18 cellular contexts compared by ENCODE assay signal in the genomic region with DNA sequence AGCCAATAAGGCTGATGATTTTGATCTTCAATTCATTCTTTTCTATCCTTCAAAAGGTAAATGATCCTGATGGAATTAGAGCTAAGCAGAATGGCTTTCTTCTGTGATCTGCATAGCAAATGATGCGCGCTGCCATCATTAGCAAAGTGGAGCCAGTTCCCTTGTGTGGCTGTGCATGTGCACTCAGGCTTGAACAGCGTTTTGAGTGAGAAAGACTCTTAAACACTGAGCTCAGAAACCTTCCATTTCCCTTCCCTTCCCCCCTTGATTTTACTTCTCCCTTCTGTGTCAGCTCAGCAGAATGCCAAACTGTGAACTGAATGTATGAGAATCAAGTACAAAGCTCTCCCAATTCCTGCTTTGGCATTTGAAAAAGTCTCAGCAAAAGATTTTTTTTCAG.
A peak's percentile ranks its signal among the peaks of the same experiment; 100 is the strongest.
DNase-seq lines count a peak whose midpoint lies in the region; ATAC-seq lines count a peak whose summit lies in the region.
"Had no signal": no experiment of that assay in that cellular context is flagged by ENCODE, and none has a peak within 500 bp of the region (broad histone marks: within the 10 kb centered on the region; RNA-seq: fewer than 3 reads in every experiment).

No MANE protein-coding gene starts in this region.

- DNase-seq in astrocyte of the hippocampus (ENCODE audit: low read depth, low spot score) (peak; percentile 25), putamen (ENCODE audit: low spot score) (peak; percentile 3), NCI-H526 treated with DMSO at 0.1 percent for 48 hours (lab: John Stamatoyannopoulos, UW) (no peak), GM03348 (ENCODE audit: low spot score) (no peak), MV-4-11 (lab: John Stamatoyannopoulos, UW) (no peak)
- DNase-seq: activated B cell treated with CpG ODN at 0.5 μM for 24 hours; activated CD8-positive, alpha-beta memory T cell treated with anti-CD3 and anti-CD28 coated beads, Interleukin-2, amount 50 U/mL, for 4 hours; activated naive CD4-positive, alpha-beta T cell; body of pancreas; DND-41; left ventricle myocardium inferior; naive thymus-derived CD4-positive, alpha-beta T cell; sigmoid colon; stimulated activated CD4-positive, alpha-beta T cell treated with anti-CD3 and anti-CD28 coated beads, Interleukin-2, amount 100 ng/mL, for 48 hours; transverse colon had no signal

- peak; percentile 59 for ATAC-seq in GM21526 (IDR thresholded peaks at IDR 0.05; ENCODE audit: low FRiP score, unreplicated experiment)
- ATAC-seq in HG03442 (IDR thresholded peaks at IDR 0.05; ENCODE audit: unreplicated experiment): peak; percentile 36
- no peak for ATAC-seq in GM18907 (IDR thresholded peaks at IDR 0.05; ENCODE audit: unreplicated experiment)
- ATAC-seq: body of pancreas; naive thymus-derived CD4-positive, alpha-beta T cell had no signal

Comparison
In these comparisons a context has a peak if more than half of its experiments do, and no peak if none do; other contexts are left out.
1. DNase-seq: peak in astrocyte of the hippocampus (single experiment) and putamen (single experiment); none in NCI-H526 treated with DMSO at 0.1 percent for 48 hours (single experiment), GM03348 (single experiment) and MV-4-11 (single experiment).